ENCODE assay signal across 1 cellular context in genomic region chr19:16073988-16074387, GRCh38.
TF ChIP-seq lines count a peak whose summit lies in the region.

No MANE protein-coding gene starts in this region.

TF ChIP-seq in K562, 482 proteins besides CTCF, POLR2A, EP300 and RAD21 (continued from another document):
- TF ChIP-seq ETS1 (conservative IDR thresholded peaks at IDR 0.05; ENCODE audit: control insufficient read depth, low read depth, low read length): no peak
- no peak for TF ChIP-seq CTCFL (IDR thresholded peaks at IDR 0.05; ENCODE audit: borderline replicate concordance, insufficient read depth, low read depth, low read length, poor library complexity, severe bottlenecking)
